23 cellular contexts compared by ENCODE assay signal in the genomic region with DNA sequence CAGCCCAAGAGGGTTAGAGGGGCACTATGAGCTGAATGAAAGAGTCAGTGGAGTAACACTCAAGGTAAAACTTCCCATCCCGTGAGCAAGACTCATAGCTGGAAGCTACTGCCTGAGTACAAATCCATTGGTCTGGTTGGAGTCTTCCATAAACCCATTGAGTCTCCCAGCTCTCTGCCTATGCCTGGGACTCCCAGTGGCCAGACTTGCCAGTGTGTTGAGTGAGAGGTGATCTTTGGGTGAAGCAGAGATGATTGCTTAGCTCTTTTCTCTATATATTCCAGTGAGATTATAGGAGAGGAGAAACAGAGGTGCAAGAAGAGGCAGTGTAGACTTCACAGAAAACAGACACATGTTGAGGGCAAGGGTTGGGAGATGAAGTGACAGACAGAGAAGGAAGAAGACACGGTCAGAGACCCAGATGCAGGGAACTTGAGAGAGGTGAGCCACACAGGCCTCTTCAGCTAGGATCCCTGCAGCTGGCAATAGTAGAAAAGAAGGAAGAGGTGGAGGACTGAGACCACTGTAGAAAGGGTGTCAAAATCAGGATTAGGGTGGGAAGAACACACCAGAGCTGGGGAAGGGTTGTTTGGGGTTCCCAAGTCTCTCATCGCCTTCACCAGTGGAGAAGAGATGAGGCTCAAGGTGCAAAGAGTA. TPM values are rescaled to one million over a fixed set of nuclear protein-coding genes. Genes with fewer than 3 reads are reported as not detected.
DNase-seq lines count a peak whose midpoint lies in the region; ATAC-seq and TF ChIP-seq lines count a peak whose summit lies in the region.
"Had no signal": no experiment of that assay in that cellular context is flagged by ENCODE, and none has a peak within 500 bp of the region (broad histone marks: within the 10 kb centered on the region; RNA-seq: fewer than 3 reads in every experiment).

No MANE protein-coding gene starts in this region.

- peak overlapping the region; percentile 97 for H3K4me2 ChIP-seq in hepatocyte
- H3K4me2 ChIP-seq in osteoblast (ENCODE audit: insufficient read depth, low read length), result no peak overlapping the region

- no peaks in the 10 kb centered on the region for H3K9me2 ChIP-seq in hepatocyte (replicated peaks; ENCODE audit: insufficient read depth)

- H3K9me3 ChIP-seq in hepatocyte (ENCODE audit: low read depth) (no peaks in the 10 kb centered on the region), osteoblast (ENCODE audit: low read depth, low read length) (no peaks in the 10 kb centered on the region), WERI-Rb-1 (ENCODE audit: severe bottlenecking) (no peaks in the 10 kb centered on the region)

- 82% methylated on average over 3 of the region's 3 CpGs for WGBS in hepatocyte (ENCODE audit: low lambda C conversion rate, missing lambda C conversion rate)

- peaks cover 81% of the 10 kb centered on the region for H3K27me3 ChIP-seq in hepatocyte
- H3K27me3 ChIP-seq in osteoblast (ENCODE audit: insufficient read depth, low read length), result peaks cover 69% of the 10 kb centered on the region
- H3K27me3 ChIP-seq in WERI-Rb-1 (ENCODE audit: insufficient read depth, low read depth, severe bottlenecking), result peaks cover 86% of the 10 kb centered on the region

- H3K27ac ChIP-seq in hepatocyte, result no peak overlapping the region
- H3K27ac ChIP-seq in osteoblast (ENCODE audit: low read depth, low read length), result no peak overlapping the region
- H3K27ac ChIP-seq in WERI-Rb-1, result no peak overlapping the region

- TF ChIP-seq CTCF in choroid plexus epithelial cell (conservative IDR thresholded peaks at IDR 0.05; ENCODE audit: low read depth, low read length), result no peak
- TF ChIP-seq CTCF in hepatocyte (IDR thresholded peaks at IDR 0.05; ENCODE audit: poor library complexity), result no peak
- TF ChIP-seq CTCF in osteoblast (IDR thresholded peaks at IDR 0.05; ENCODE audit: extremely low read depth, low read depth, low read length), result no peak
- TF ChIP-seq CTCF in WERI-Rb-1 (IDR thresholded peaks at IDR 0.05; ENCODE audit: low read depth, low read length), result no peak

- peaks cover 17% of the 10 kb centered on the region for H3K4me1 ChIP-seq in hepatocyte (ENCODE audit: insufficient read depth)
- peaks cover 4% of the 10 kb centered on the region for H3K4me1 ChIP-seq in osteoblast (ENCODE audit: insufficient read depth, low read length)

- H2AFZ ChIP-seq in hepatocyte, result no peak overlapping the region
- no peak overlapping the region for H2AFZ ChIP-seq in osteoblast (ENCODE audit: low read length)

- H3K79me2 ChIP-seq in hepatocyte, result peaks cover 11% of the 10 kb centered on the region
- no peaks in the 10 kb centered on the region for H3K79me2 ChIP-seq in osteoblast (ENCODE audit: insufficient read depth, low read length)

- no peak for ATAC-seq in GM21447 (IDR thresholded peaks at IDR 0.05; ENCODE audit: unreplicated experiment)
- ATAC-seq: SK-N-SH treated with all-trans-retinoic acid at 6 μM for 48 hours had no signal

- H3K36me3 ChIP-seq in hepatocyte (replicated peaks; ENCODE audit: insufficient read depth, low read depth), result no peaks in the 10 kb centered on the region
- H3K36me3 ChIP-seq in osteoblast (ENCODE audit: insufficient read depth, low read length), result no peaks in the 10 kb centered on the region
- no peaks in the 10 kb centered on the region for H3K36me3 ChIP-seq in WERI-Rb-1

- H4K20me1 ChIP-seq in hepatocyte (ENCODE audit: insufficient read depth, poor library complexity, severe bottlenecking), result peaks cover 12% of the 10 kb centered on the region
- H4K20me1 ChIP-seq in osteoblast (ENCODE audit: insufficient read depth, low read length), result no peaks in the 10 kb centered on the region

- H3K4me3 ChIP-seq in choroid plexus epithelial cell (ENCODE audit: low read depth, low read length) (peak overlapping the region; percentile 86), hepatocyte (no peak overlapping the region), osteoblast (ENCODE audit: insufficient read depth, low read length) (no peak overlapping the region), WERI-Rb-1 (ENCODE audit: low read depth, low read length) (no peak overlapping the region)

- DNase-seq in choroid plexus epithelial cell (ENCODE audit: low read depth), result peak; percentile 50
- no peak for DNase-seq in hepatocyte (ENCODE audit: low spot score)
- DNase-seq in osteoblast (ENCODE audit: insufficient read length, low spot score, missing footprints), result peak; percentile 83
- DNase-seq in NCI-H128 (lab: John Stamatoyannopoulos, UW; ENCODE audit: unreplicated experiment), result no peak
- DNase-seq in activated CD8-positive, alpha-beta memory T cell treated with anti-CD3 and anti-CD28 coated beads for 24 hours, result no peak
- DNase-seq in WERI-Rb-1, result no peak
- DNase-seq: C1 segment of cervical spinal cord; CD4-positive, alpha-beta memory T cell; COR-L47; DMS79 treated with DMSO at 0.1 percent for 48 hours; GF-D8; IMR-90; KG1; MM.1S; NCI-H1417 treated with DMSO at 0.1 percent for 48 hours; NCI-H1694 treated with DMSO at 0.1 percent for 48 hours; NCI-H2081; NCI-H226; NCI-H510A had no signal

RNA-seq across cellular contexts. Expression of a gene that starts 3.7 kb away (rescaled TPM):
- 1.5 and 1.6 TPM in 2 replicates for total RNA-seq in hepatocyte
- 1.0 and 1.4 TPM in 2 replicates for polyA plus RNA-seq in hepatocyte
- 0.59 and 0.72 TPM in 2 replicates for total RNA-seq in osteoblast

RNA-seq across cellular contexts. Expression of a gene that starts 25.5 kb away (rescaled TPM):
- total RNA-seq in hepatocyte (not detected in 2 replicates), osteoblast (not detected in 2 replicates)
- polyA plus RNA-seq in hepatocyte, result not detected in 2 replicates
- total RNA-seq: A673; CD4-positive, alpha-beta memory T cell; H4; IMR-90 had no signal
- polyA plus RNA-seq: CD4-positive, alpha-beta memory T cell had no signal

Comparison
In these comparisons a context has a peak if more than half of its experiments do, and no peak if none do; other contexts are left out.
1. DNase-seq: peak in choroid plexus epithelial cell (single experiment) and osteoblast (single experiment); none in hepatocyte (single experiment), NCI-H128 (single experiment), activated CD8-positive, alpha-beta memory T cell treated with anti-CD3 and anti-CD28 coated beads for 24 hours (single experiment) and WERI-Rb-1 (single experiment).